Comparison of ENCODE assay signal across 8 cellular contexts in genomic region chr7:129055294-129055816, GRCh38. TPM values are rescaled to one million over a fixed set of nuclear protein-coding genes. Genes with fewer than 3 reads are reported as not detected.
DNase-seq lines count a peak whose midpoint lies in the region; ATAC-seq lines count a peak whose summit lies in the region.

No MANE protein-coding gene starts in this region.

- H3K4me3 Mint-ChIP-seq in activated naive CD8-positive, alpha-beta T cell treated with anti-CD3 and anti-CD28 coated beads, Interleukin-2, amount 10 ng/mL, durations not matched to agents 7 days and 5 days, result peak overlapping the region; percentile 93

- H3K9me3 ChIP-seq in iPS-18a (ENCODE audit: control insufficient read depth, low read depth, low read length) (no peaks in the 10 kb centered on the region), subcutaneous abdominal adipose tissue (ENCODE audit: control insufficient read depth in 5 of 5, low read length in 5 of 5) (no peaks in the 10 kb centered on the region)

- H3K9me3 Mint-ChIP-seq in activated naive CD8-positive, alpha-beta T cell treated with anti-CD3 and anti-CD28 coated beads, Interleukin-2, amount 10 ng/mL, durations not matched to agents 7 days and 5 days, result no peaks in the 10 kb centered on the region

- H3K27ac Mint-ChIP-seq in activated naive CD8-positive, alpha-beta T cell treated with anti-CD3 and anti-CD28 coated beads, Interleukin-2, amount 10 ng/mL, durations not matched to agents 7 days and 5 days, result peak overlapping the region; percentile 99

- H3K4me1 ChIP-seq in iPS-18a (ENCODE audit: control insufficient read depth, low read depth, low read length) (peaks cover 7% of the 10 kb centered on the region), subcutaneous abdominal adipose tissue (ENCODE audit: control insufficient read depth in 5 of 5, insufficient read depth in 5 of 5, low read length in 5 of 5) (peaks cover 2 to 30% (median 19%) of the 10 kb centered on the region in 5 donors)

- peaks cover 9% of the 10 kb centered on the region for H3K36me3 Mint-ChIP-seq in activated naive CD8-positive, alpha-beta T cell treated with anti-CD3 and anti-CD28 coated beads, Interleukin-2, amount 10 ng/mL, durations not matched to agents 7 days and 5 days

- H3K4me1 Mint-ChIP-seq in activated naive CD8-positive, alpha-beta T cell treated with anti-CD3 and anti-CD28 coated beads, Interleukin-2, amount 10 ng/mL, durations not matched to agents 7 days and 5 days, result peaks cover 20% of the 10 kb centered on the region

- peaks cover 15% of the 10 kb centered on the region for H3K27me3 Mint-ChIP-seq in activated naive CD8-positive, alpha-beta T cell treated with anti-CD3 and anti-CD28 coated beads, Interleukin-2, amount 10 ng/mL, durations not matched to agents 7 days and 5 days

- H3K27ac ChIP-seq in iPS-18a (ENCODE audit: low read length) (peak overlapping the region; percentile 93), subcutaneous abdominal adipose tissue (ENCODE audit: low read depth, low read length) (peak overlapping the region; percentile 100)

- H3K36me3 ChIP-seq in iPS-18a (ENCODE audit: control insufficient read depth, low read depth, low read length) (no peaks in the 10 kb centered on the region), subcutaneous abdominal adipose tissue (ENCODE audit: control insufficient read depth in 5 of 5, insufficient read depth in 5 of 5, low read length in 5 of 5) (no peaks in the 10 kb centered on the region)

- POLR2A ChIA-PET in activated naive CD8-positive, alpha-beta T cell treated with anti-CD3 and anti-CD28 coated beads, Interleukin-2, amount 10 ng/mL, durations not matched to agents 7 days and 5 days (lab: Charles Lee), result interaction anchor here (0.9 to 2.5 kb wide), 10 partner anchors 9 to 712 kb away, joined by 3 to 15 read pairs (median 6); partner anchors contain the start of gene RBM28

- no peaks in the 10 kb centered on the region for H3K27me3 ChIP-seq in iPS-18a (ENCODE audit: control insufficient read depth, insufficient read depth, low read length)
- H3K27me3 ChIP-seq in subcutaneous abdominal adipose tissue (ENCODE audit: control insufficient read depth in 5 of 5, insufficient read depth in 4 of 5, low read length in 5 of 5), result peaks cover 0 to 4% (median 0%) of the 10 kb centered on the region in 5 donors

- no peak for DNase-seq in activated naive CD8-positive, alpha-beta T cell treated with anti-CD3 and anti-CD28 coated beads, Interleukin-2, amount 10 ng/mL, durations not matched to agents 7 days and 5 days
- DNase-seq in EL (no peak), GDM1 (lab: John Stamatoyannopoulos, UW) (no peak)
- DNase-seq in activated CD4-positive, alpha-beta T cell treated with anti-CD3 and anti-CD28 coated beads for 48 hours, result no peak

- peak; percentile 18 for ATAC-seq in GM19372 (IDR thresholded peaks at IDR 0.05; ENCODE audit: low read depth, unreplicated experiment)
- peak; percentile 12 for ATAC-seq in HG03095 (IDR thresholded peaks at IDR 0.05; ENCODE audit: unreplicated experiment)
- ATAC-seq in activated naive CD8-positive, alpha-beta T cell treated with anti-CD3 and anti-CD28 coated beads, Interleukin-2, amount 10 ng/mL, durations not matched to agents 7 days and 5 days (ENCODE audit: low read depth), result peak; percentile 22

- H3K4me3 ChIP-seq in iPS-18a (ENCODE audit: low read length) (peak overlapping the region; percentile 100), subcutaneous abdominal adipose tissue (ENCODE audit: low read depth in 1 of 5, low read length in 5 of 5) (peak overlapping the region; percentile 82 to 98 (median 90))

- H3K9ac ChIP-seq in iPS-18a (ENCODE audit: low read length) (peak overlapping the region; percentile 96), subcutaneous abdominal adipose tissue (ENCODE audit: low read length in 5 of 5) (peak overlapping the region; percentile 94 to 99 (median 98))

RNA-seq across cellular contexts. Expression of gene TNPO3, which starts 0.4 kb away (rescaled TPM):
- 10 to 100 TPM; 43.0 to 43.9 TPM for total RNA-seq in activated naive CD8-positive, alpha-beta T cell treated with anti-CD3 and anti-CD28 coated beads, Interleukin-2, amount 10 ng/mL, durations not matched to agents 7 days and 5 days
